12 cellular contexts compared by ENCODE assay signal in the genomic region with DNA sequence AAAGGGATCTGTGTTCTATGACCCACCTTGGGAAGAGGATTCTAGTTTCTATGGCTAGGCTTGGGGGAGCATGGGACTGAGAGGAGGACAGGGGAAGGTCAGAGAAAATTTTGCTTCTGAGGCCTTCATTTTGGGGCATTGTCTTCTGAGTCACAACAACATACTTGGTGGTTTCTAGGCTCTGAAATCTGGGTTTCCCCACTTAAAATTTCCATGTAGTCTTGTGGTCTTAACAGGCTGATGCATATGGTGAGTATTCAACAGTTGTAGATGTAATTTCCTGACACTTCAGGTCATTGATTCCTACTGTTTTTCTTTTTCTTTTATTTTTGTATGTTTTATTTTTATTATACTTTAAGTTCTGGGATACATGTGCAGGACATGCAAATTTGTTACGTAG.
DNase-seq lines count a peak whose midpoint lies in the region; ATAC-seq, FAIRE-seq and TF ChIP-seq lines count a peak whose summit lies in the region.
"Had no signal": no experiment of that assay in that cellular context is flagged by ENCODE, and none has a peak within 500 bp of the region (broad histone marks: within the 10 kb centered on the region; RNA-seq: fewer than 3 reads in every experiment).

No MANE protein-coding gene starts in this region.

- no peaks in the 10 kb centered on the region for H3K9me2 ChIP-seq in Loucy (replicated peaks; ENCODE audit: low read depth, low read length)

- H3K79me2 ChIP-seq in Loucy (ENCODE audit: insufficient read depth, low read length): no peaks in the 10 kb centered on the region

- no peaks in the 10 kb centered on the region for H4K20me1 ChIP-seq in Loucy (ENCODE audit: insufficient read depth, low read length, poor library complexity, severe bottlenecking)

- peak overlapping the region; percentile 61 for H3K9ac ChIP-seq in Loucy (ENCODE audit: low read depth, low read length, poor library complexity, severe bottlenecking)

- ATAC-seq in GM19351 (IDR thresholded peaks at IDR 0.05; ENCODE audit: unreplicated experiment) (peak; percentile 66), HG02884 (IDR thresholded peaks at IDR 0.05; ENCODE audit: unreplicated experiment) (peak; percentile 67)

- no peak overlapping the region for H2AFZ ChIP-seq in Loucy (ENCODE audit: low read length)

- H3K27me3 ChIP-seq in Loucy (ENCODE audit: insufficient read depth, low read length, poor library complexity, severe bottlenecking): no peaks in the 10 kb centered on the region
- H3K27me3 ChIP-seq: BE2C, SJCRH30 had no signal

- peaks cover 36% of the 10 kb centered on the region for H3K4me1 ChIP-seq in Loucy (ENCODE audit: insufficient read depth, low read length, poor library complexity, severe bottlenecking)
- H3K4me1 ChIP-seq: BE2C, SJCRH30 had no signal

- CTCF ChIA-PET in GM10248 (lab: Yijun Ruan, JAX): interaction anchor here (1.3 kb wide), 1 partner anchor 14 kb away, joined by 3 read pairs; no protein-coding TSS in a partner anchor

- no peak overlapping the region for H3K4me3 ChIP-seq in Loucy (ENCODE audit: low read length, poor library complexity, severe bottlenecking)
- H3K4me3 ChIP-seq: SJCRH30 had no signal

- no peak for TF ChIP-seq POLR2A in GM12892 (IDR thresholded peaks at IDR 0.05; ENCODE audit: low read depth, low read length)

- H3F3A ChIP-seq in Loucy (ENCODE audit: low read depth): 0 out of 2 replicates have a peak, but pooled peaks cover 12% of the 10 kb centered on the region

- peak; percentile 9 for DNase-seq in GM10248 (ENCODE audit: extremely low spot score)
- no peak for DNase-seq in GM12892 (ENCODE audit: insufficient read length)
- DNase-seq in GM10266 (ENCODE audit: extremely low spot score): no peak
- DNase-seq in NK-92 treated with Interleukin-12 subunit alpha and Interleukin-12 subunit beta, amount 100 ng/mL, for 24 hours (lab: John Stamatoyannopoulos, UW): no peak
- no peak for DNase-seq in DMS114 treated with DMSO at 0.1 percent for 48 hours (lab: John Stamatoyannopoulos, UW; ENCODE audit: unreplicated experiment)
- DNase-seq: activated T-cell treated with anti-CD3 and anti-CD28 coated beads for 4 hours, BE2C, NCI-H2227 treated with DMSO at 0.1 percent for 48 hours, SJCRH30 had no signal

- peaks cover 12% of the 10 kb centered on the region; the same call in 1 of the 2 replicates for H3K9me3 ChIP-seq in Loucy (ENCODE audit: insufficient read depth, low read depth, low read length)
- H3K9me3 ChIP-seq: BE2C, SJCRH30 had no signal

- no peak for FAIRE-seq in GM12892 (lab: Jason Lieb, UNC)

- POLR2A ChIA-PET in GM10248 (lab: Yijun Ruan, JAX): interaction anchor here (0.7 kb wide), 1 partner anchor 15 kb away, joined by 3 read pairs; no protein-coding TSS in a partner anchor

- H3K4me2 ChIP-seq in Loucy (ENCODE audit: low read depth, low read length, poor library complexity, severe bottlenecking): peak overlapping the region; percentile 14

- H3K36me3 ChIP-seq in Loucy (ENCODE audit: insufficient read depth, low read length): peaks cover 4% of the 10 kb centered on the region; the same call in 1 of the 2 replicates
- H3K36me3 ChIP-seq: BE2C, SJCRH30 had no signal

- TF ChIP-seq CTCF in GM10248 (IDR thresholded peaks at IDR 0.05; ENCODE audit: control extremely low read depth, extremely low read depth, low read depth, missing control alignments) (no peak), Loucy (conservative IDR thresholded peaks at IDR 0.05; ENCODE audit: low read length) (no peak), GM10266 (IDR thresholded peaks at IDR 0.05; ENCODE audit: control insufficient read depth, insufficient read depth, low read depth, missing control alignments) (no peak)
